In genomic region chr9:97986466-97986865, GRCh38 we compare ENCODE assay signal across 13 cellular contexts. TPM values are rescaled to one million over a fixed set of nuclear protein-coding genes. Genes with fewer than 3 reads are reported as not detected.
A peak's percentile ranks its signal among the peaks of the same experiment; 100 is the strongest.
DNase-seq lines count a peak whose midpoint lies in the region; ATAC-seq and TF ChIP-seq lines count a peak whose summit lies in the region.
"Had no signal": no experiment of that assay in that cellular context is flagged by ENCODE, and none has a peak within 500 bp of the region (broad histone marks: within the 10 kb centered on the region; RNA-seq: fewer than 3 reads in every experiment).

No MANE protein-coding gene starts in this region.

- intact Hi-C loops in CD8-positive, alpha-beta T cell (cut with DNase I, micrococcal nuclease) = loop anchor here (2.0 to 10.0 kb wide), 5 partner anchors 16 to 1838 kb away; partner anchors contain the start of genes NANS (in 1 of the 2), NCBP1 (in 1 of the 2), NR4A3 (in 1 of the 2) and TGFBR1 (in 1 of the 2)
- intact Hi-C loops in left colon (cut with DNase I, micrococcal nuclease) = loop anchor here in 1 of 2 donors (10.0 kb wide), 1 partner anchor 62 kb away; the partner anchor contains the start of gene TRMO

- no peaks in the 10 kb centered on the region for H3K36me3 Mint-ChIP-seq in CD8-positive, alpha-beta T cell
- peaks cover 19% of the 10 kb centered on the region for H3K36me3 Mint-ChIP-seq in activated CD4-positive, alpha-beta memory T cell treated with anti-CD3 and anti-CD28 coated beads, Interleukin-2, amount 10 ng/mL, durations not matched to agents 7 days and 5 days (ENCODE audit: low read depth)
- no peaks in the 10 kb centered on the region for H3K36me3 Mint-ChIP-seq in naive B cell

- H3K9me3 ChIP-seq in CD8-positive, alpha-beta T cell (ENCODE audit: low read length) = no peaks in the 10 kb centered on the region

- peak overlapping the region; percentile 92 for H3K27ac Mint-ChIP-seq in CD8-positive, alpha-beta T cell
- peak overlapping the region; percentile 87 for H3K27ac Mint-ChIP-seq in activated CD4-positive, alpha-beta memory T cell treated with anti-CD3 and anti-CD28 coated beads, Interleukin-2, amount 10 ng/mL, durations not matched to agents 7 days and 5 days
- peak overlapping the region in 4 of 6 donors; percentile 35 to 93 (median 58) for H3K27ac Mint-ChIP-seq in naive B cell

- no peak overlapping the region for H3K27ac ChIP-seq in CD8-positive, alpha-beta T cell (ENCODE audit: low read depth, low read length)
- H3K27ac ChIP-seq in HL-60 (replicated peaks) = peak overlapping the region; percentile 92
- H3K27ac ChIP-seq: SJSA1 had no signal

- H3K4me1 ChIP-seq in CD8-positive, alpha-beta T cell (ENCODE audit: insufficient read depth, low read length) = peaks cover 69% of the 10 kb centered on the region

- no peaks in the 10 kb centered on the region for H3K9me3 Mint-ChIP-seq in CD8-positive, alpha-beta T cell
- H3K9me3 Mint-ChIP-seq in activated CD4-positive, alpha-beta memory T cell treated with anti-CD3 and anti-CD28 coated beads, Interleukin-2, amount 10 ng/mL, durations not matched to agents 7 days and 5 days = no peaks in the 10 kb centered on the region
- H3K9me3 Mint-ChIP-seq in naive B cell = no peaks in the 10 kb centered on the region

- H3K27me3 ChIP-seq in CD8-positive, alpha-beta T cell (ENCODE audit: insufficient read depth, low read length) = no peaks in the 10 kb centered on the region
- no peaks in the 10 kb centered on the region for H3K27me3 ChIP-seq in HL-60 (ENCODE audit: insufficient read depth, poor library complexity, severe bottlenecking)
- H3K27me3 ChIP-seq: SJSA1 had no signal

- H3K4me3 Mint-ChIP-seq in CD8-positive, alpha-beta T cell = peak overlapping the region; percentile 80
- peak overlapping the region; percentile 83 for H3K4me3 Mint-ChIP-seq in activated CD4-positive, alpha-beta memory T cell treated with anti-CD3 and anti-CD28 coated beads, Interleukin-2, amount 10 ng/mL, durations not matched to agents 7 days and 5 days
- H3K4me3 Mint-ChIP-seq in naive B cell = peak overlapping the region in 6 of 8 donors; percentile 66 to 95 (median 84)

- CTCF ChIA-PET in CD8-positive, alpha-beta T cell (lab: Charles Lee) = interaction anchor here (1.1 to 4.0 kb wide), 7 partner anchors 14 to 95 kb away, joined by 3 to 32 read pairs (median 4); partner anchors contain the start of gene TRMO
- CTCF ChIA-PET in activated CD4-positive, alpha-beta memory T cell treated with anti-CD3 and anti-CD28 coated beads, Interleukin-2, amount 10 ng/mL, durations not matched to agents 7 days and 5 days (lab: Charles Lee) = interaction anchor here (0.7 to 8.6 kb wide), 6 partner anchors 9 to 86 kb away, joined by 3 to 88 read pairs (median 4); partner anchors contain the start of gene TRMO

- POLR2A ChIA-PET in CD8-positive, alpha-beta T cell (lab: Charles Lee) = interaction anchor here (0.6 to 8.8 kb wide), 7 partner anchors 9 to 270 kb away, joined by 3 to 121 read pairs (median 4); partner anchors contain the start of genes TBC1D2 and TRMO
- POLR2A ChIA-PET in activated CD4-positive, alpha-beta memory T cell treated with anti-CD3 and anti-CD28 coated beads, Interleukin-2, amount 10 ng/mL, durations not matched to agents 7 days and 5 days (lab: Charles Lee) = interaction anchor here (1.0 to 13.8 kb wide), 9 partner anchors 15 to 290 kb away, joined by 3 to 180 read pairs (median 5); partner anchors contain the start of genes NANS, TBC1D2 and TRMO

- H3K4me3 ChIP-seq in CD8-positive, alpha-beta T cell (ENCODE audit: low read depth, low read length) = no peak overlapping the region
- H3K4me3 ChIP-seq in HL-60 (replicated peaks; ENCODE audit: insufficient read depth, low read length) = no peak overlapping the region
- H3K4me3 ChIP-seq: SJSA1 had no signal

- no peaks in the 10 kb centered on the region for H3K27me3 Mint-ChIP-seq in CD8-positive, alpha-beta T cell (ENCODE audit: low read depth)
- H3K27me3 Mint-ChIP-seq in activated CD4-positive, alpha-beta memory T cell treated with anti-CD3 and anti-CD28 coated beads, Interleukin-2, amount 10 ng/mL, durations not matched to agents 7 days and 5 days = no peaks in the 10 kb centered on the region
- H3K27me3 Mint-ChIP-seq in naive B cell = no peaks in the 10 kb centered on the region

- H3K36me3 ChIP-seq in CD8-positive, alpha-beta T cell (ENCODE audit: insufficient read depth, low read length) = no peaks in the 10 kb centered on the region

- peaks cover 66% of the 10 kb centered on the region for H3K4me1 Mint-ChIP-seq in CD8-positive, alpha-beta T cell (ENCODE audit: low read depth)
- H3K4me1 Mint-ChIP-seq in activated CD4-positive, alpha-beta memory T cell treated with anti-CD3 and anti-CD28 coated beads, Interleukin-2, amount 10 ng/mL, durations not matched to agents 7 days and 5 days = peaks cover 69% of the 10 kb centered on the region
- H3K4me1 Mint-ChIP-seq in naive B cell = peaks cover 32 to 63% (median 62%) of the 10 kb centered on the region in 3 donors

- TF ChIP-seq CTCF in CD8-positive, alpha-beta T cell (IDR thresholded peaks at IDR 0.05) = no peak
- no peak for TF ChIP-seq CTCF in HL-60 (IDR thresholded peaks at IDR 0.05; ENCODE audit: insufficient read depth, low read length)

- ATAC-seq in CD8-positive, alpha-beta T cell = no peak
- ATAC-seq in naive B cell (ENCODE audit: low read depth in 2 of 2) = no peak
- ATAC-seq in left colon = no peak
- no peak for ATAC-seq in GM19463 (IDR thresholded peaks at IDR 0.05; ENCODE audit: unreplicated experiment)
- no peak for ATAC-seq in GM21381 (IDR thresholded peaks at IDR 0.05; ENCODE audit: unreplicated experiment)
- ATAC-seq: sciatic nerve had no signal

- no peak for DNase-seq in CD8-positive, alpha-beta T cell
- no peak for DNase-seq in HL-60 (ENCODE audit: low read depth in 1 of 2, low spot score in 1 of 2)
- no peak for DNase-seq in activated CD4-positive, alpha-beta memory T cell treated with anti-CD3 and anti-CD28 coated beads, Interleukin-2, amount 10 ng/mL, durations not matched to agents 7 days and 5 days
- DNase-seq in naive B cell = no peak
- DNase-seq in left colon = no peak
- no peak for DNase-seq in NK-92 treated with Interleukin-12 subunit alpha and Interleukin-12 subunit beta, amount 100 ng/mL, for 24 hours (lab: John Stamatoyannopoulos, UW)
- DNase-seq: NCI-H1092 treated with DMSO at 0.1 percent for 48 hours had no signal

RNA-seq across cellular contexts. Expression of gene ANP32B, which starts 3.3 kb away (rescaled TPM):
- total RNA-seq in CD8-positive, alpha-beta T cell = 100 to 1,000 TPM; 168 to 177 TPM
- 100 to 1,000 TPM; 317 to 335 TPM for total RNA-seq in activated CD4-positive, alpha-beta memory T cell treated with anti-CD3 and anti-CD28 coated beads, Interleukin-2, amount 10 ng/mL, durations not matched to agents 7 days and 5 days
- polyA plus RNA-seq in naive B cell (ENCODE audit: low read depth in 6 of 6) = 10 to 100 TPM; 47.9 to 75.3 (median 70.6) TPM
- 100 to 1,000 TPM in 1 of 2 donors, 10 to 100 TPM in 1; 98.2 to 137 TPM for total RNA-seq in left colon

RNA-seq across cellular contexts. Expression of gene HEMGN, which starts 48.5 kb away (rescaled TPM):
- under 1 TPM; 0.14 to 0.33 TPM for total RNA-seq in CD8-positive, alpha-beta T cell
- under 1 TPM; 0.53 to 0.83 TPM for total RNA-seq in activated CD4-positive, alpha-beta memory T cell treated with anti-CD3 and anti-CD28 coated beads, Interleukin-2, amount 10 ng/mL, durations not matched to agents 7 days and 5 days
- polyA plus RNA-seq in naive B cell (ENCODE audit: low read depth in 6 of 6) = under 1 TPM in 1 of 6 donors, not detected in 5; 0.24 TPM
- not detected for total RNA-seq in left colon
- total RNA-seq: G401, kidney epithelial cell, SJSA1 had no signal
